Comparison of ENCODE assay signal across 33 cellular contexts in genomic region chr2:8197825-8198224, GRCh38.
"Had no signal": no experiment of that assay in that cellular context is flagged by ENCODE, and none has a peak within 500 bp of the region (broad histone marks: within the 10 kb centered on the region; RNA-seq: fewer than 3 reads in every experiment).

No MANE protein-coding gene starts in this region.

- H3K4me3 ChIP-seq: MG63 had no signal

- H3K9me3 ChIP-seq: MG63 had no signal

- H3K27me3 ChIP-seq: MG63 had no signal

- H3K36me3 ChIP-seq: MG63 had no signal

- DNase-seq: Karpas-422, Kasumi-1, MM.1S, MV-4-11, NCI-H1048, NCI-H1092, NCI-H1092 treated with DMSO at 0.1 percent for 48 hours, NCI-H1105, NCI-H1105 treated with DMSO at 0.1 percent for 48 hours, NCI-H1417 treated with DMSO at 0.1 percent for 48 hours, NCI-H1436, NCI-H1436 treated with DMSO at 0.1 percent for 48 hours, NCI-H146, NCI-H1694, NCI-H1694 treated with DMSO at 0.1 percent for 48 hours, NCI-H187, NCI-H187 treated with DMSO at 0.1 percent for 48 hours, NCI-H1930, NCI-H2029, NCI-H2029 treated with DMSO at 0.1 percent for 48 hours, NCI-H2081, NCI-H2081 treated with DMSO at 0.1 percent for 48 hours, NCI-H2107, NCI-H2171, NCI-H2171 treated with DMSO at 0.1 percent for 48 hours, NCI-H2227 treated with DMSO at 0.1 percent for 48 hours, NCI-H226, NCI-H446, NCI-H446 treated with DMSO at 0.1 percent for 48 hours, NCI-H510A, NCI-H510A treated with DMSO at 0.1 percent for 48 hours, NCI-H524 had no signal
